Comparison of ENCODE assay signal across 22 cellular contexts in the genomic region with DNA sequence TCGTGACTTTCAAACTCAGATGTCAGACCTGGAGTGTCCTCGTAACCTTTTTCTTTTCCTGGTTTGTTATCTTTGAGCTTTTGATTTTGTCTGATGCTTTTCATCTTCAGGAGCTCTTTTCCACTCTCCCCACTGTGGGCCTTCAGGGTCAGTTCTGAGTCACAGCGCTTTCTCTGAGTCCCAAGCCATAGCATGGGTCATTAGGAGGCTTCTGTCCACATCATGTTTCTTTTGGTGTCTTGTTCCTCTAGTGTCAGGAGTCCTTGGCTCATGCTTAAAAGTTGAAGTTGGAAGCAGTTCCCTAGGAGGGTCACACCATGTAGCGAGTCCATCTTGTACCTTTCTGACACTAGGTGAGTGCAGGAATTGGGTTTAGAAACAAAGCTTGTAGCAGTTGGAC. TPM values are rescaled to one million over a fixed set of nuclear protein-coding genes. Genes with fewer than 3 reads are reported as not detected.
DNase-seq lines count a peak whose midpoint lies in the region; ATAC-seq and TF ChIP-seq lines count a peak whose summit lies in the region.
"Had no signal": no experiment of that assay in that cellular context is flagged by ENCODE, and none has a peak within 500 bp of the region (broad histone marks: within the 10 kb centered on the region; RNA-seq: fewer than 3 reads in every experiment).

No MANE protein-coding gene starts in this region.

- peaks cover 6 to 7% of the 10 kb centered on the region in 2 donors for H3K4me1 Mint-ChIP-seq in natural killer cell
- H3K4me1 Mint-ChIP-seq in natural killer cell treated with Interleukin-12 subunit alpha and Interleukin-12 subunit beta and Interleukin-15 and Interleukin-18, amount 100 ng/mL, for 72 hours (ENCODE audit: low read depth in 2 of 2) = peaks cover 0 to 16% of the 10 kb centered on the region in 2 donors
- peaks cover 0 to 4% (median 0%) of the 10 kb centered on the region in 7 donors for H3K4me1 Mint-ChIP-seq in naive thymus-derived CD4-positive, alpha-beta T cell

- CTCF ChIA-PET in naive thymus-derived CD4-positive, alpha-beta T cell (lab: Charles Lee) = no interaction called here

- intact Hi-C loops in natural killer cell (cut with micrococcal nuclease) = no loop called here
- intact Hi-C loops in adrenal gland (cut with DNase I) = no loop called here
- intact Hi-C loops in naive thymus-derived CD4-positive, alpha-beta T cell (cut with micrococcal nuclease) = no loop called here

- H3K4me3 ChIP-seq in adrenal gland = no peak overlapping the region
- no peak overlapping the region for H3K4me3 ChIP-seq in naive thymus-derived CD4-positive, alpha-beta T cell (ENCODE audit: low read length)
- H3K4me3 ChIP-seq: colonic mucosa, prostate gland, suprapubic skin had no signal

- H3K9me3 Mint-ChIP-seq in natural killer cell = no peaks in the 10 kb centered on the region
- no peaks in the 10 kb centered on the region for H3K9me3 Mint-ChIP-seq in natural killer cell treated with Interleukin-12 subunit alpha and Interleukin-12 subunit beta and Interleukin-15 and Interleukin-18, amount 100 ng/mL, for 72 hours
- peaks cover 0 to 1% (median 0%) of the 10 kb centered on the region in 11 donors for H3K9me3 Mint-ChIP-seq in naive thymus-derived CD4-positive, alpha-beta T cell

- peaks cover 0 to 9% of the 10 kb centered on the region in 2 donors for H3K4me1 ChIP-seq in adrenal gland (replicated peaks in 1 of 2)
- H3K4me1 ChIP-seq in naive thymus-derived CD4-positive, alpha-beta T cell (ENCODE audit: control insufficient read depth in 2 of 2, insufficient read depth in 2 of 2, low read length in 2 of 2) = no peaks in the 10 kb centered on the region
- H3K4me1 ChIP-seq: colonic mucosa had no signal

- no peak for TF ChIP-seq CTCF in natural killer cell (IDR thresholded peaks at IDR 0.05)
- TF ChIP-seq CTCF in adrenal gland (IDR thresholded peaks at IDR 0.05) = no peak

- H3K4me3 Mint-ChIP-seq in natural killer cell = no peak overlapping the region
- H3K4me3 Mint-ChIP-seq in natural killer cell treated with Interleukin-12 subunit alpha and Interleukin-12 subunit beta and Interleukin-15 and Interleukin-18, amount 100 ng/mL, for 72 hours = no peak overlapping the region
- no peak overlapping the region for H3K4me3 Mint-ChIP-seq in naive thymus-derived CD4-positive, alpha-beta T cell

- peaks cover 14% of the 10 kb centered on the region for H3K36me3 Mint-ChIP-seq in natural killer cell
- H3K36me3 Mint-ChIP-seq in natural killer cell treated with Interleukin-12 subunit alpha and Interleukin-12 subunit beta and Interleukin-15 and Interleukin-18, amount 100 ng/mL, for 72 hours = peaks cover 15% of the 10 kb centered on the region
- peaks cover 8 to 61% (median 34%) of the 10 kb centered on the region in 5 donors for H3K36me3 Mint-ChIP-seq in naive thymus-derived CD4-positive, alpha-beta T cell

- POLR2A ChIA-PET in naive thymus-derived CD4-positive, alpha-beta T cell (lab: Charles Lee) = interaction anchor here (0.6 to 1.1 kb wide), 3 partner anchors 30 to 51 kb away, joined by 3 read pairs; no protein-coding TSS in a partner anchor

- no peaks in the 10 kb centered on the region for H3K27me3 ChIP-seq in adrenal gland
- no peaks in the 10 kb centered on the region for H3K27me3 ChIP-seq in naive thymus-derived CD4-positive, alpha-beta T cell (ENCODE audit: control insufficient read depth in 2 of 2, insufficient read depth in 2 of 2, low read length in 2 of 2)
- H3K27me3 ChIP-seq: colonic mucosa, suprapubic skin had no signal

- H3K27ac ChIP-seq in adrenal gland = peak overlapping the region in 4 of 5 donors; percentile 25 to 71 (median 43)
- H3K27ac ChIP-seq in naive thymus-derived CD4-positive, alpha-beta T cell (ENCODE audit: low read depth, low read length) = no peak overlapping the region
- H3K27ac ChIP-seq: colonic mucosa, prostate gland, suprapubic skin had no signal

- no peaks in the 10 kb centered on the region for H3K27me3 Mint-ChIP-seq in natural killer cell (ENCODE audit: low read depth in 2 of 2)
- no peaks in the 10 kb centered on the region for H3K27me3 Mint-ChIP-seq in natural killer cell treated with Interleukin-12 subunit alpha and Interleukin-12 subunit beta and Interleukin-15 and Interleukin-18, amount 100 ng/mL, for 72 hours
- H3K27me3 Mint-ChIP-seq in naive thymus-derived CD4-positive, alpha-beta T cell = no peaks in the 10 kb centered on the region

- peaks cover 0 to 95% of the 10 kb centered on the region in 2 donors for H3K36me3 ChIP-seq in adrenal gland (replicated peaks in 1 of 2)
- H3K36me3 ChIP-seq in naive thymus-derived CD4-positive, alpha-beta T cell (ENCODE audit: control insufficient read depth in 2 of 3, insufficient read depth in 3 of 3, low read length in 3 of 3) = peaks cover 13 to 89% (median 18%) of the 10 kb centered on the region in 3 experiments

- peak overlapping the region; percentile 9 to 40 for H3K27ac Mint-ChIP-seq in natural killer cell
- no peak overlapping the region for H3K27ac Mint-ChIP-seq in natural killer cell treated with Interleukin-12 subunit alpha and Interleukin-12 subunit beta and Interleukin-15 and Interleukin-18, amount 100 ng/mL, for 72 hours
- H3K27ac Mint-ChIP-seq in naive thymus-derived CD4-positive, alpha-beta T cell = peak overlapping the region in 5 of 9 donors; percentile 10 to 75 (median 34)

- ATAC-seq in natural killer cell = no peak
- ATAC-seq in natural killer cell treated with Interleukin-12 subunit alpha and Interleukin-12 subunit beta and Interleukin-15 and Interleukin-18, amount 100 ng/mL, for 72 hours = no peak
- ATAC-seq in naive thymus-derived CD4-positive, alpha-beta T cell = no peak

- H3K9me3 ChIP-seq in adrenal gland (replicated peaks in 1 of 3) = no peaks in the 10 kb centered on the region
- no peaks in the 10 kb centered on the region for H3K9me3 ChIP-seq in naive thymus-derived CD4-positive, alpha-beta T cell (ENCODE audit: control insufficient read depth in 2 of 3, low read length in 3 of 3)
- H3K9me3 ChIP-seq: colonic mucosa, prostate gland, SK-N-SH, suprapubic skin had no signal

- TF ChIP-seq POLR2A in adrenal gland (IDR thresholded peaks at IDR 0.05) = peak in 1 of 2 donors; percentile 32

- DNase-seq in natural killer cell (no peak), adrenal gland (peak; percentile 43 to 80 (median 75)), AG08395 (ENCODE audit: low spot score) (no peak), RPMI8226 (no peak), GM19238 (ENCODE audit: insufficient read length, low spot score) (no peak)
- no peak for DNase-seq in natural killer cell treated with Interleukin-12 subunit alpha and Interleukin-12 subunit beta and Interleukin-15 and Interleukin-18, amount 100 ng/mL, for 72 hours (ENCODE audit: low spot score)
- no peak for DNase-seq in naive thymus-derived CD4-positive, alpha-beta T cell
- no peak for DNase-seq in activated effector memory CD4-positive, alpha-beta T cell treated with anti-CD3 and anti-CD28 coated beads, Interleukin-2, amount 50 U/mL, for 16 hours
- DNase-seq: activated CD4-positive, alpha-beta T cell treated with anti-CD3 and anti-CD28 coated beads for 4 hours; activated effector memory CD4-positive, alpha-beta T cell treated with Interleukin-2 at 50 U/mL for 16 hours; amniotic stem cell; colonic mucosa; DMS 273 treated with DMSO at 0.1 percent for 48 hours; KBM-7; MM.1S; NCI-H1417 treated with DMSO at 0.1 percent for 48 hours; NCI-H2081 treated with DMSO at 0.1 percent for 48 hours; NCI-H774; SK-N-SH; T-helper 2 cell had no signal

- WGBS in adrenal gland, 4 donors = 45 to 54% (median 50%) methylated on average over 4 of the region's 4 CpGs

RNA-seq across cellular contexts. Expression of gene RAC1, which starts 33.1 kb away (rescaled TPM):
- 100 to 1,000 TPM; 101 to 122 (median 112) TPM for total RNA-seq in natural killer cell
- 100 to 1,000 TPM; 160 to 192 TPM for total RNA-seq in natural killer cell treated with Interleukin-12 subunit alpha and Interleukin-12 subunit beta and Interleukin-15 and Interleukin-18, amount 100 ng/mL, for 72 hours
- total RNA-seq in adrenal gland = 100 to 1,000 TPM; 129 to 243 (median 188) TPM
- 100 to 1,000 TPM; 208 to 397 (median 296) TPM for polyA plus RNA-seq in adrenal gland
- 100 to 1,000 TPM in 2 of 5 experiments, 10 to 100 TPM in 3; 60.2 to 139 (median 87.2) TPM for total RNA-seq in naive thymus-derived CD4-positive, alpha-beta T cell
- polyA plus RNA-seq in naive thymus-derived CD4-positive, alpha-beta T cell = 100 to 1,000 TPM; 188 to 211 TPM

RNA-seq across cellular contexts. Expression of gene DAGLB, which starts 40.3 kb away (rescaled TPM):
- 10 to 100 TPM; 20.3 to 25.6 (median 25.2) TPM for total RNA-seq in natural killer cell
- 10 to 100 TPM; 19.6 to 30.6 TPM for total RNA-seq in natural killer cell treated with Interleukin-12 subunit alpha and Interleukin-12 subunit beta and Interleukin-15 and Interleukin-18, amount 100 ng/mL, for 72 hours
- 10 to 100 TPM; 23.2 to 56.7 (median 43.9) TPM for total RNA-seq in adrenal gland
- polyA plus RNA-seq in adrenal gland = 10 to 100 TPM; 19.8 to 32.4 (median 28.3) TPM
- total RNA-seq in naive thymus-derived CD4-positive, alpha-beta T cell = 10 to 100 TPM; 20.6 to 44.3 (median 39.8) TPM
- polyA plus RNA-seq in naive thymus-derived CD4-positive, alpha-beta T cell = 10 to 100 TPM; 10.5 to 21.8 TPM

RNA-seq across cellular contexts. Expression of gene FAM220A, which starts 58.7 kb away (rescaled TPM):
- total RNA-seq in natural killer cell (10 to 100 TPM in 1 of 3 donors, 1 to 10 TPM in 2; 5.6 to 10.1 (median 6.8) TPM), adrenal gland (10 to 100 TPM; 12.7 to 17.0 (median 14.5) TPM)
- total RNA-seq in natural killer cell treated with Interleukin-12 subunit alpha and Interleukin-12 subunit beta and Interleukin-15 and Interleukin-18, amount 100 ng/mL, for 72 hours = 10 to 100 TPM in 1 of 2 donors, 1 to 10 TPM in 1; 9.2 to 12.7 TPM
- 10 to 100 TPM in 1 of 3 donors, 1 to 10 TPM in 2; 4.5 to 15.9 (median 6.0) TPM for polyA plus RNA-seq in adrenal gland
- total RNA-seq in naive thymus-derived CD4-positive, alpha-beta T cell = 10 to 100 TPM in 4 of 5 experiments, 1 to 10 TPM in 1; 8.9 to 25.0 (median 14.7) TPM
- 1 to 10 TPM; 5.2 to 7.1 TPM for polyA plus RNA-seq in naive thymus-derived CD4-positive, alpha-beta T cell

Comparison
In these comparisons a context has a peak if more than half of its experiments do, and no peak if none do; other contexts are left out.
1. H3K27ac Mint-ChIP-seq: peak in natural killer cell (2 of 2) and naive thymus-derived CD4-positive, alpha-beta T cell (5 of 9); none in natural killer cell treated with Interleukin-12 subunit alpha and Interleukin-12 subunit beta and Interleukin-15 and Interleukin-18, amount 100 ng/mL, for 72 hours (0 of 2).
2. DNase-seq: peak in adrenal gland (7 of 7); none in natural killer cell (single experiment), natural killer cell treated with Interleukin-12 subunit alpha and Interleukin-12 subunit beta and Interleukin-15 and Interleukin-18, amount 100 ng/mL, for 72 hours (single experiment), naive thymus-derived CD4-positive, alpha-beta T cell (0 of 9), AG08395 (single experiment), RPMI8226 (single experiment), GM19238 (single experiment) and activated effector memory CD4-positive, alpha-beta T cell treated with anti-CD3 and anti-CD28 coated beads, Interleukin-2, amount 50 U/mL, for 16 hours (single experiment).